In the genomic region with DNA sequence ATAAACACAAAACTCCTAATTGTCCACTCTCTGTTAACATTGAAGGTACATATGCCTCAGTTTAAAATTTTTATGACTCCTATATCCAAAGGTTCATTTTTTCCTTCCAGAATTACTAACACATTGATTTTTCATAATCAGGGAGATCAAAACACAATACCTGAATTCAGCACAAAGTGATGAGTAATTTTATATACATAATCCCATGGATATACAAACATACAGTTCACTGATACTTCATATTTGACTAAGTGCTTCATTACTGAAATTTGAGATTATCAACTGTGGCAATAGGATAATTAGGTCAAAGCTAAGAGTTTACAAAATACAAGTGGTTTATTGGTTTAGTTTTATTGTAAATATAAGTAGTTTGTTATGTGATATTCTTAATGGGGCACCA, we compare ENCODE assay signal across 14 cellular contexts.
DNase-seq lines count a peak whose midpoint lies in the region; ATAC-seq and TF ChIP-seq lines count a peak whose summit lies in the region.
"Had no signal": no experiment of that assay in that cellular context is flagged by ENCODE, and none has a peak within 500 bp of the region (broad histone marks: within the 10 kb centered on the region; RNA-seq: fewer than 3 reads in every experiment).

No MANE protein-coding gene starts in this region.

- CTCF ChIA-PET in mammary epithelial cell (lab: Charles Lee; ENCODE audit: low non-redundant PET) = no interaction called here

- no peaks in the 10 kb centered on the region for H3K36me3 ChIP-seq in mammary epithelial cell (ENCODE audit: insufficient read depth, low read length)
- no peaks in the 10 kb centered on the region for H3K36me3 ChIP-seq in breast epithelium
- H3K36me3 ChIP-seq in RWPE2 (ENCODE audit: low read depth) = no peaks in the 10 kb centered on the region
- H3K36me3 ChIP-seq in gastrocnemius medialis = no peaks in the 10 kb centered on the region

- intact Hi-C loops in mammary epithelial cell (cut with micrococcal nuclease) (no loop called here), breast epithelium (cut with DNase I; ENCODE audit: low total_unique reads) (no loop called here), gastrocnemius medialis (cut with DNase I; ENCODE audit: low total_unique reads) (no loop called here)

- dilution Hi-C loops in mammary epithelial cell (cut with HindIII; ENCODE audit: low sequenced_read_pairs) = no loop called here

- no peak overlapping the region for H3K4me3 ChIP-seq in mammary epithelial cell (replicated peaks in 1 of 3; ENCODE audit: insufficient read depth in 1 of 3, low read depth in 2 of 3, low read length in 3 of 3)
- H3K4me3 ChIP-seq in breast epithelium = no peak overlapping the region
- H3K4me3 ChIP-seq in RWPE2 (ENCODE audit: severe bottlenecking) = no peak overlapping the region
- no peak overlapping the region for H3K4me3 ChIP-seq in epithelial cell of esophagus (ENCODE audit: low read length)
- no peak overlapping the region for H3K4me3 ChIP-seq in gastrocnemius medialis
- H3K4me3 ChIP-seq: GM23248 had no signal

- TF ChIP-seq POLR2A in breast epithelium (IDR thresholded peaks at IDR 0.05) = no peak
- no peak for TF ChIP-seq POLR2A in gastrocnemius medialis (IDR thresholded peaks at IDR 0.05)

- H3K27me3 ChIP-seq in mammary epithelial cell (ENCODE audit: insufficient read depth, low read length) (no peaks in the 10 kb centered on the region), breast epithelium (peaks cover 0 to 4% of the 10 kb centered on the region in 2 donors), RWPE2 (ENCODE audit: insufficient read depth, poor library complexity, severe bottlenecking) (no peaks in the 10 kb centered on the region), gastrocnemius medialis (no peaks in the 10 kb centered on the region)

- ATAC-seq in RWPE2 (ENCODE audit: low read depth) (0 out of 3 replicates have a peak, but pooled peaks have one; percentile 24), gastrocnemius medialis (no peak)

- H3K9me3 ChIP-seq in mammary epithelial cell (replicated peaks; ENCODE audit: insufficient read depth, low read length) (peaks cover 3% of the 10 kb centered on the region), breast epithelium (peaks cover 0 to 5% of the 10 kb centered on the region in 2 donors), RWPE2 (ENCODE audit: severe bottlenecking) (no peaks in the 10 kb centered on the region), gastrocnemius medialis (no peaks in the 10 kb centered on the region)

- H4K20me1 ChIP-seq in mammary epithelial cell (ENCODE audit: insufficient read depth, low read length) = no peaks in the 10 kb centered on the region

- peak; percentile 17 for DNase-seq in mammary epithelial cell
- no peak for DNase-seq in breast epithelium (ENCODE audit: low spot score in 2 of 2)
- DNase-seq in RWPE2 (ENCODE audit: low spot score) = no peak
- peak; percentile 7 for DNase-seq in epithelial cell of esophagus (ENCODE audit: low read depth)
- DNase-seq in central memory CD4-positive, alpha-beta T cell = no peak
- no peak for DNase-seq in gastrocnemius medialis
- DNase-seq: C1 segment of cervical spinal cord; CD4-positive, alpha-beta memory T cell; COR-L47; DMS79 treated with DMSO at 0.1 percent for 48 hours; GF-D8; GM23248; H7; HCEC 1CT had no signal

- BruUV-seq in mammary epithelial cell (replicated peaks; lab: Mats Ljungman, UMichigan) = no TSS peak

- H3K9ac ChIP-seq in mammary epithelial cell (ENCODE audit: insufficient read depth, low read length) = no peak overlapping the region
- H3K9ac ChIP-seq: GM23248 had no signal

- in situ Hi-C loops in mammary epithelial cell (cut with MboI; ENCODE audit: low sequenced_read_pairs in 2 of 2) = no loop called here
- in situ Hi-C loops in gastrocnemius medialis (cut with MboI; ENCODE audit: low sequenced_read_pairs in 4 of 4) = no loop called here

- no peak overlapping the region for H3K27ac ChIP-seq in mammary epithelial cell (ENCODE audit: insufficient read depth, low read depth, low read length)
- H3K27ac ChIP-seq in breast epithelium = no peak overlapping the region
- peak overlapping the region; percentile 45 for H3K27ac ChIP-seq in RWPE2 (ENCODE audit: poor library complexity, severe bottlenecking)
- no peak overlapping the region for H3K27ac ChIP-seq in gastrocnemius medialis
- H3K27ac ChIP-seq: GM23248 had no signal

- no peak overlapping the region for H3K4me2 ChIP-seq in mammary epithelial cell (ENCODE audit: insufficient read depth, low read depth, low read length)

- no peaks in the 10 kb centered on the region for H3K79me2 ChIP-seq in mammary epithelial cell (ENCODE audit: insufficient read depth, low read length)

- peaks cover 22% of the 10 kb centered on the region for H3K4me1 ChIP-seq in mammary epithelial cell (ENCODE audit: insufficient read depth, low read length)
- no peaks in the 10 kb centered on the region for H3K4me1 ChIP-seq in breast epithelium
- H3K4me1 ChIP-seq in RWPE2 (ENCODE audit: insufficient read depth, poor library complexity, severe bottlenecking) = peaks cover 12% of the 10 kb centered on the region
- no peaks in the 10 kb centered on the region for H3K4me1 ChIP-seq in gastrocnemius medialis

- no peak for TF ChIP-seq CTCF in mammary epithelial cell (conservative IDR thresholded peaks at IDR 0.05 in 1 of 2, IDR thresholded peaks at IDR 0.05 in 1 of 2; ENCODE audit: extremely low read depth in 1 of 2, insufficient read depth in 1 of 2, low read depth in 1 of 2, low read length in 2 of 2)
- no peak for TF ChIP-seq CTCF in breast epithelium (IDR thresholded peaks at IDR 0.05)
- TF ChIP-seq CTCF in RWPE2 (IDR thresholded peaks at IDR 0.05; ENCODE audit: poor library complexity, severe bottlenecking) = no peak
- no peak for TF ChIP-seq CTCF in epithelial cell of esophagus (IDR thresholded peaks at IDR 0.05; ENCODE audit: insufficient read depth, low read depth, low read length, missing control alignments)
- no peak for TF ChIP-seq CTCF in gastrocnemius medialis (IDR thresholded peaks at IDR 0.05 in 4 of 5, conservative IDR thresholded peaks at IDR 0.05 in 1 of 5)

- no peak overlapping the region for H2AFZ ChIP-seq in mammary epithelial cell (ENCODE audit: low read depth, low read length)
- H2AFZ ChIP-seq: GM23248 had no signal

Comparison
In these comparisons a context has a peak if more than half of its experiments do, and no peak if none do; other contexts are left out.
1. DNase-seq: peak in mammary epithelial cell (single experiment) and epithelial cell of esophagus (single experiment); none in breast epithelium (0 of 2), RWPE2 (single experiment), central memory CD4-positive, alpha-beta T cell (single experiment) and gastrocnemius medialis (0 of 2).